ENCODE assay signal across 8 cellular contexts in the genomic region with DNA sequence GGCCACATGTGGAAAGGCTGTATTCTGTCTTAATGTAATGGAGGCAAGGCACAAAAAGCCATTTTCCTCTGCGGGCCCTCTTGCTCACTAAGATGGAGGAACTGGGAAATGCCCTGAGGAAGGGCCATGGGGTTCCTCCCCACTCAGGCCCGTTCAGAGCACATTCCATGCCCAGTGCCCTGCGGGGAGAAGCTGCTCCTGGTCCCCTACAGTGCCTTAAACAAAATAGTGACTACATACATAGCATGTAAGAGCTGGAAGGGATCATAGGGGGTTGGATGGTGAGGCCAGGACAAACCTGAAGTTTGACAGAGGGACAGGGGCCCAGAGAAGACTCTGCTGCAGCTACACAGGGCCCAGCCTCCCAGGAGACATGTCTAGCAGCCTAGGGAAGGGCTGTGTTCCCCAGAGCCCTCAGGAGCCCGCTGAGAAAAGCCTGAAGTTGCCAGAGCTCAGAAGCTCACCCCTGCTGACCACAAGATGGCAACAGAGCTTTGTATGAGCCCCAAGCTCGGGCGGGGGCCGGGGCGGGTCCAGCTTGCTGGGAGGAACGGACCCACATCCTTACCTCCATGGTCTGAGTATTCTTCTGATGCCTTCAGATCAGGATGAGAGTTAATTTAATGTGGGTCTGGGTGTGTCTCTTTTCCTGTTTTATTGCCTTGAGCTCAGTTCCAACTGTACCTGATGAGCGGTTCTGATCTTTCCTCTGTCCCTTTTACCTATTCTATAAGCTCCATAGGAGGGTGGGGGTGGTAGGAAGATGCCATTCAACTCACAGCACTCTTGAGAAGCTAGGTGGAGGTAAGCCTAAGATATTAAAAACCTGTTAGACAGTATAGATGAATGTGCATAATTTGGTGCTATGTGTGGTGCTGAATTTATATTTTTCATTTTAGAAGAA.
DNase-seq lines count a peak whose midpoint lies in the region; ATAC-seq and TF ChIP-seq lines count a peak whose summit lies in the region.

No MANE protein-coding gene starts in this region.

- H3K27me3 Mint-ChIP-seq in activated T-helper 17 cell treated with anti-CD3 and anti-CD28 coated beads, Interleukin-2, amount 50 U/mL, for 72 hours: peaks cover 9% of the 10 kb centered on the region

- TF ChIP-seq POLR2A in heart left ventricle (IDR thresholded peaks at IDR 0.05): no peak

- ATAC-seq in activated T-helper 17 cell treated with anti-CD3 and anti-CD28 coated beads, Interleukin-2, amount 50 U/mL, for 72 hours (replicated peaks): peak; percentile 84
- peak in 3 of 4 donors; percentile 59 to 83 (median 61) for ATAC-seq in heart left ventricle
- ATAC-seq in GM21576 (IDR thresholded peaks at IDR 0.05; ENCODE audit: unreplicated experiment): no peak
- ATAC-seq in GM21529 (IDR thresholded peaks at IDR 0.05; ENCODE audit: unreplicated experiment): no peak

- TF ChIP-seq CTCF in heart left ventricle (IDR thresholded peaks at IDR 0.05) (peak in 11 of 12 donors; percentile 25 to 57 (median 40)), smooth muscle cell (IDR thresholded peaks at IDR 0.05; ENCODE audit: borderline replicate concordance, insufficient read depth, poor library complexity, severe bottlenecking) (peak; percentile 72)

- WGBS in heart left ventricle, 4 donors: 21 to 29% (median 27%) methylated on average over 9 to 10 of the region's 10 CpGs
- 29% methylated on average over 10 of the region's 10 CpGs for WGBS in smooth muscle cell (ENCODE audit: low lambda C conversion rate)

- H3K36me3 Mint-ChIP-seq in activated T-helper 17 cell treated with anti-CD3 and anti-CD28 coated beads, Interleukin-2, amount 50 U/mL, for 72 hours (ENCODE audit: low read depth): no peaks in the 10 kb centered on the region

- H3K9me3 ChIP-seq in heart left ventricle (no peaks in the 10 kb centered on the region), smooth muscle cell (replicated peaks; ENCODE audit: low read depth) (no peaks in the 10 kb centered on the region)

- H3K4me3 ChIP-seq in heart left ventricle (no peak overlapping the region), smooth muscle cell (no peak overlapping the region)

- H3K4me1 ChIP-seq in heart left ventricle (peaks cover 0 to 13% (median 0%) of the 10 kb centered on the region in 12 donors), smooth muscle cell (ENCODE audit: low read depth) (peaks cover 5% of the 10 kb centered on the region)

- peak overlapping the region; percentile 68 for H3K4me2 ChIP-seq in smooth muscle cell

- H3K36me3 ChIP-seq in heart left ventricle (no peaks in the 10 kb centered on the region), smooth muscle cell (ENCODE audit: low read depth) (no peaks in the 10 kb centered on the region)

- DNase-seq in Ammon's horn (ENCODE audit: low spot score) (peak; percentile 32), GM19238 (ENCODE audit: insufficient read length, low spot score) (peak; percentile 30), NCI-H748 treated with DMSO at 0.1 percent for 48 hours (lab: John Stamatoyannopoulos, UW) (peak; percentile 30), heart left ventricle (peak in 2 of 5 donors; percentile 21 to 47), smooth muscle cell (lab: John Stamatoyannopoulos, UW; ENCODE audit: unreplicated experiment) (peak; percentile 3)

- peak overlapping the region; percentile 42 for H3K4me3 Mint-ChIP-seq in activated T-helper 17 cell treated with anti-CD3 and anti-CD28 coated beads, Interleukin-2, amount 50 U/mL, for 72 hours

- H3K27ac Mint-ChIP-seq in activated T-helper 17 cell treated with anti-CD3 and anti-CD28 coated beads, Interleukin-2, amount 50 U/mL, for 72 hours: peak overlapping the region; percentile 81

- H3K27ac ChIP-seq in heart left ventricle (no peak overlapping the region), smooth muscle cell (ENCODE audit: low read depth) (no peak overlapping the region)

- H3K4me1 Mint-ChIP-seq in activated T-helper 17 cell treated with anti-CD3 and anti-CD28 coated beads, Interleukin-2, amount 50 U/mL, for 72 hours: peaks cover 10% of the 10 kb centered on the region

- H2AFZ ChIP-seq in smooth muscle cell (ENCODE audit: low read depth): peak overlapping the region; percentile 62

- no peaks in the 10 kb centered on the region for H3K9me3 Mint-ChIP-seq in activated T-helper 17 cell treated with anti-CD3 and anti-CD28 coated beads, Interleukin-2, amount 50 U/mL, for 72 hours

- H3F3A ChIP-seq in smooth muscle cell (ENCODE audit: low read depth): no peaks in the 10 kb centered on the region

- H3K27me3 ChIP-seq in heart left ventricle: peaks cover 0 to 3% (median 0%) of the 10 kb centered on the region in 9 donors
- H3K27me3 ChIP-seq in smooth muscle cell (ENCODE audit: low read depth): no peaks in the 10 kb centered on the region

- H4K20me1 ChIP-seq in smooth muscle cell (ENCODE audit: low read depth): no peaks in the 10 kb centered on the region

- intact Hi-C loops in heart left ventricle (cut with DNase I): no loop called here

- no peaks in the 10 kb centered on the region for H3K79me2 ChIP-seq in smooth muscle cell (ENCODE audit: low read depth)

- H3K9ac ChIP-seq in smooth muscle cell (ENCODE audit: low read depth): no peak overlapping the region

Comparison
In these comparisons a context has a peak if more than half of its experiments do, and no peak if none do; other contexts are left out.
1. ATAC-seq: peak in activated T-helper 17 cell treated with anti-CD3 and anti-CD28 coated beads, Interleukin-2, amount 50 U/mL, for 72 hours (single experiment) and heart left ventricle (3 of 4); none in GM21576 (single experiment) and GM21529 (single experiment).